ENCODE assay signal across 10 cellular contexts in the genomic region with DNA sequence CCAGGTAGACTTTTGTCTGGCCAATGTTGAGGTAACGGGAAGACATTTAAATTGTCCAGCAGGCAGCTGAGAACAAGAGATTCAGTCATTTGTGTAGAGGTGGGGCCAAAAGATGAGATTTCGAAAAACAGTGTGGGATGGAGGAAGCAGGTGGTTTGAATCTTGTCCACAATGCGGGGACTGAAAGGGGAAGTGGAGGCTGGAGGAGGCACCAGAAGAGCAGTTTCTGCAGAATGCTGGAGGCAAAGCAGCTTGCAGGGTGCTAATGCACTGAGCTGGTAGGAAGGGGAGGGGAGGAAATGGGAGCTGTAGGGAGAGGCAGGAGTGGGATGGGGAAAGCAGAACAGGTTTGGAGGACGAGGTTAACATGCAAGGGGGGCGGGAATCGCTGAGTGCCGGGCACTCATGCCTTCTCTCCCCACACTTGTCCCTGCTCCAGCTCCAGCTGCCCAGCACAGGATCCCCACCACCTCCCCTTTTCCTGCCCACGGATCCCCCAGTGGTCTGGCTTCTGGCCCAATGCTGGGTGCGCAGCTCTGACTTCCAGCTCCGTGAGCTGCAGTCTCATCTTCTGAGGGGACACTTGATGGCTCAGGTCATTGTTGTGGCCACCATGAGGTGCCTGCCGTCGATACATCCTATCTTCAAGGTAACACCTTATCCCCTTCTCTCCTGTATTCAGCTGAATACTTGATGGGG. TPM values are rescaled to one million over a fixed set of nuclear protein-coding genes. Genes with fewer than 3 reads are reported as not detected.
DNase-seq lines count a peak whose midpoint lies in the region; ATAC-seq and TF ChIP-seq lines count a peak whose summit lies in the region.
"Had no signal": no experiment of that assay in that cellular context is flagged by ENCODE, and none has a peak within 500 bp of the region (broad histone marks: within the 10 kb centered on the region; RNA-seq: fewer than 3 reads in every experiment).

No MANE protein-coding gene starts in this region.

- H3K79me2 ChIP-seq in mesendoderm (ENCODE audit: control insufficient read depth, insufficient read depth, low read length) = no peaks in the 10 kb centered on the region

- no peak overlapping the region for H4K8ac ChIP-seq in mesendoderm (ENCODE audit: low read depth, low read length)

- H3K79me1 ChIP-seq in mesendoderm (ENCODE audit: low read length) = no peaks in the 10 kb centered on the region

- H3K18ac ChIP-seq in mesendoderm (ENCODE audit: low read length) = no peak overlapping the region

- H3K4me1 ChIP-seq in mesendoderm (ENCODE audit: control insufficient read depth, low read depth, low read length) = no peaks in the 10 kb centered on the region

- no peaks in the 10 kb centered on the region for H3K9me3 Mint-ChIP-seq in effector memory CD8-positive, alpha-beta T cell
- H3K9me3 Mint-ChIP-seq: neural crest cell had no signal

- H3K4ac ChIP-seq in mesendoderm (ENCODE audit: low read depth, low read length) = no peak overlapping the region

- peak overlapping the region in 1 of 2 donors; percentile 3 for H3K4me3 Mint-ChIP-seq in effector memory CD8-positive, alpha-beta T cell
- H3K4me3 Mint-ChIP-seq: neural crest cell had no signal

- no peaks in the 10 kb centered on the region for H3K36me3 ChIP-seq in mesendoderm (ENCODE audit: control insufficient read depth, insufficient read depth, low read length)

- no peak overlapping the region for H3K56ac ChIP-seq in mesendoderm (ENCODE audit: low read length)

- peak overlapping the region; percentile 17; the same call in 1 of the 2 replicates for H3K4me3 ChIP-seq in GM12864 (ENCODE audit: low read depth, low read length)
- H3K4me3 ChIP-seq in mesendoderm (ENCODE audit: low read length) = no peak overlapping the region

- no peak overlapping the region for H3K9ac ChIP-seq in mesendoderm (ENCODE audit: low read length)

- no CpG with 5 or more reads among the region's 12 CpGs for WGBS in mesendoderm (ENCODE audit: extremely low coverage, insufficient coverage, low lambda C conversion rate)

- no peak overlapping the region for H2BK5ac ChIP-seq in mesendoderm (ENCODE audit: low read length)

- DNase-seq in GM12864 (ENCODE audit: low read depth) (peak; percentile 68), GM20000 (ENCODE audit: low spot score) (peak; percentile 74), KBM-7 (peak; percentile 91), mesendoderm (no peak), kidney glomerular epithelial cell (lab: John Stamatoyannopoulos, UW) (no peak)
- DNase-seq in effector memory CD8-positive, alpha-beta T cell = no peak
- DNase-seq in stimulated activated naive CD4-positive, alpha-beta T cell treated with Interleukin-2 at 50 U/mL for 16 hours (lab: John Stamatoyannopoulos, UW) = no peak
- DNase-seq in central memory CD4-positive, alpha-beta T cell = no peak
- DNase-seq: NCI-H187 had no signal

- H2AK5ac ChIP-seq in mesendoderm (ENCODE audit: low read length) = no peak overlapping the region

- H3K27ac Mint-ChIP-seq in effector memory CD8-positive, alpha-beta T cell = peak overlapping the region; percentile 2 to 5

- no peak overlapping the region for H3K23ac ChIP-seq in mesendoderm (ENCODE audit: low read length)

- H3K4me1 Mint-ChIP-seq in effector memory CD8-positive, alpha-beta T cell (ENCODE audit: low read depth in 2 of 2) = peaks cover 20 to 21% of the 10 kb centered on the region in 2 donors

- no peak overlapping the region for H4K5ac ChIP-seq in mesendoderm (ENCODE audit: low read length)

- H3K4me2 ChIP-seq in mesendoderm (ENCODE audit: low read length) = no peak overlapping the region

- in situ Hi-C loops in KBM-7 (cut with MboI; ENCODE audit: low pct_unique_long_range_greater_than_20kb, low sequenced_read_pairs) = no loop called here

- no peak overlapping the region for H2BK120ac ChIP-seq in mesendoderm (ENCODE audit: low read depth, low read length)

- peaks cover 0 to 13% of the 10 kb centered on the region in 2 donors for H3K27me3 Mint-ChIP-seq in effector memory CD8-positive, alpha-beta T cell

- H2BK15ac ChIP-seq in mesendoderm (replicated peaks; ENCODE audit: low read depth) = no peak overlapping the region

- H3K27ac ChIP-seq in mesendoderm (ENCODE audit: low read depth, low read length) = no peak overlapping the region

- H3K27me3 ChIP-seq in mesendoderm (ENCODE audit: insufficient read depth, low read length, poor library complexity) = no peaks in the 10 kb centered on the region

- TF ChIP-seq CTCF in GM12864 (IDR thresholded peaks at IDR 0.05; ENCODE audit: low read depth, low read length, missing control alignments) (no peak), GM20000 (IDR thresholded peaks at IDR 0.05; ENCODE audit: extremely low read depth, missing control alignments) (no peak)

- H3K36me3 Mint-ChIP-seq in effector memory CD8-positive, alpha-beta T cell (ENCODE audit: insufficient read depth) = peaks cover 4% of the 10 kb centered on the region

- no peak for ATAC-seq in effector memory CD8-positive, alpha-beta T cell (replicated peaks)

RNA-seq across cellular contexts. Expression of gene C17orf100, which starts 9.4 kb away (rescaled TPM):
- 1.5 TPM for polyA plus RNA-seq in mesendoderm (2013, experiment 1 of 2)
- 1.4 TPM for polyA plus RNA-seq in mesendoderm (2013, experiment 2 of 2)

RNA-seq across cellular contexts. Expression of gene MED31, which starts 9.5 kb away (rescaled TPM):
- 29.0 TPM for polyA plus RNA-seq in mesendoderm (2013, experiment 1 of 2)
- 26.8 TPM for polyA plus RNA-seq in mesendoderm (2013, experiment 2 of 2)

RNA-seq across cellular contexts. Expression of gene TXNDC17, which starts 20.1 kb away (rescaled TPM):
- polyA plus RNA-seq in mesendoderm (2013, experiment 1 of 2) = 293 TPM
- polyA plus RNA-seq in mesendoderm (2013, experiment 2 of 2) = 286 TPM

RNA-seq across cellular contexts. Expression of gene KIAA0753, which starts 20.4 kb away (rescaled TPM):
- 14.7 TPM for polyA plus RNA-seq in mesendoderm (2013, experiment 1 of 2)
- 13.7 TPM for polyA plus RNA-seq in mesendoderm (2013, experiment 2 of 2)

RNA-seq across cellular contexts. Expression of gene SLC13A5, which starts 52.3 kb away (rescaled TPM):
- polyA plus RNA-seq in mesendoderm (2013, experiment 1 of 2) = 0.35 TPM
- 0.25 TPM for polyA plus RNA-seq in mesendoderm (2013, experiment 2 of 2)

Comparison
In these comparisons a context has a peak if more than half of its experiments do, and no peak if none do; other contexts are left out.
1. DNase-seq: peak in GM12864 (single experiment), GM20000 (single experiment) and KBM-7 (single experiment); none in effector memory CD8-positive, alpha-beta T cell (0 of 3), mesendoderm (single experiment), kidney glomerular epithelial cell (single experiment), stimulated activated naive CD4-positive, alpha-beta T cell treated with Interleukin-2 at 50 U/mL for 16 hours (single experiment) and central memory CD4-positive, alpha-beta T cell (single experiment).